Comparison of ENCODE assay signal across 1 cellular context in the genomic region with DNA sequence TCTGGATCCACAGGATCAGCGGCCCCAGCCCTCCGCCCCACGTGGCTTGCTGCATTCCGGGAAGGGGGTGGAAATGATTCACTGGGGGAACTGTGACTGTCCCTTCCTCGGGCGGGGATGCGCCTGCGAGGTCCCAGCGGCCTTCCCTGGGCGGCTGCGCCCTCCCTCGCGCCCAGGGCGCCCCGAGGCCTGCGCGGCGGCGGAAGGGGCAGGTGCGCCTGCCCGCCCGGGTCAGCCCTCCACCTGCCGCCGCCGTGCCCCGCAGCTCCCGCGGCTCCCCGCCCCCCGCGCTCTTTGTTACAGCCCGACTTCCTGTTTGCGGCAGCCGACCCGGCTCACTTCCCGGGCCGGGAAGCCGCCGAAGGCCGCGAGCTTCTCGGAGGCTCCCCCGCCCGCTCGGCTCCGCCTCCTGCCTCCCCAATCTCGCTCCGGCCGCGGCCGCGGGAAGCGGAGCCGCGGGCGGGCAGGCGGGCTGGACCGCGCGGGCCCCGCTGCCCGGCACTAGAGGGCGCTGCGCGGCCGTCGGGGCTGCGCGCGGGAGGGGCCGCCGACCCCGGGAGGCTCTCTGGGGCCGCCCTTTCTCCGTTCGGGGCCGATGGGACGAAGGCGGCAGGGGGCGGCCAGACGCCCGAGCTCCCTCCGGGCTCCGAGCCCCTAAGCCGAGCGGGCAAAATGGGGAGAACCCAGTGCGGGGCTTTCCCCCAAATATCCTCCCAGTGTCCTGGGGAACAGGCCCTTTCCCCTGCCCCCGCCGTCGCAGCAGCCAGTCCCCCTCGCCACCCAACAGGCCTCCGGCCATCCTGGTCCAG.
TF ChIP-seq lines count a peak whose summit lies in the region.

No MANE protein-coding gene starts in this region.

TF ChIP-seq in K562, 482 proteins besides CTCF, POLR2A, EP300 and RAD21 (continued from another document and continues in another):
- TF ChIP-seq, protein P1, sequence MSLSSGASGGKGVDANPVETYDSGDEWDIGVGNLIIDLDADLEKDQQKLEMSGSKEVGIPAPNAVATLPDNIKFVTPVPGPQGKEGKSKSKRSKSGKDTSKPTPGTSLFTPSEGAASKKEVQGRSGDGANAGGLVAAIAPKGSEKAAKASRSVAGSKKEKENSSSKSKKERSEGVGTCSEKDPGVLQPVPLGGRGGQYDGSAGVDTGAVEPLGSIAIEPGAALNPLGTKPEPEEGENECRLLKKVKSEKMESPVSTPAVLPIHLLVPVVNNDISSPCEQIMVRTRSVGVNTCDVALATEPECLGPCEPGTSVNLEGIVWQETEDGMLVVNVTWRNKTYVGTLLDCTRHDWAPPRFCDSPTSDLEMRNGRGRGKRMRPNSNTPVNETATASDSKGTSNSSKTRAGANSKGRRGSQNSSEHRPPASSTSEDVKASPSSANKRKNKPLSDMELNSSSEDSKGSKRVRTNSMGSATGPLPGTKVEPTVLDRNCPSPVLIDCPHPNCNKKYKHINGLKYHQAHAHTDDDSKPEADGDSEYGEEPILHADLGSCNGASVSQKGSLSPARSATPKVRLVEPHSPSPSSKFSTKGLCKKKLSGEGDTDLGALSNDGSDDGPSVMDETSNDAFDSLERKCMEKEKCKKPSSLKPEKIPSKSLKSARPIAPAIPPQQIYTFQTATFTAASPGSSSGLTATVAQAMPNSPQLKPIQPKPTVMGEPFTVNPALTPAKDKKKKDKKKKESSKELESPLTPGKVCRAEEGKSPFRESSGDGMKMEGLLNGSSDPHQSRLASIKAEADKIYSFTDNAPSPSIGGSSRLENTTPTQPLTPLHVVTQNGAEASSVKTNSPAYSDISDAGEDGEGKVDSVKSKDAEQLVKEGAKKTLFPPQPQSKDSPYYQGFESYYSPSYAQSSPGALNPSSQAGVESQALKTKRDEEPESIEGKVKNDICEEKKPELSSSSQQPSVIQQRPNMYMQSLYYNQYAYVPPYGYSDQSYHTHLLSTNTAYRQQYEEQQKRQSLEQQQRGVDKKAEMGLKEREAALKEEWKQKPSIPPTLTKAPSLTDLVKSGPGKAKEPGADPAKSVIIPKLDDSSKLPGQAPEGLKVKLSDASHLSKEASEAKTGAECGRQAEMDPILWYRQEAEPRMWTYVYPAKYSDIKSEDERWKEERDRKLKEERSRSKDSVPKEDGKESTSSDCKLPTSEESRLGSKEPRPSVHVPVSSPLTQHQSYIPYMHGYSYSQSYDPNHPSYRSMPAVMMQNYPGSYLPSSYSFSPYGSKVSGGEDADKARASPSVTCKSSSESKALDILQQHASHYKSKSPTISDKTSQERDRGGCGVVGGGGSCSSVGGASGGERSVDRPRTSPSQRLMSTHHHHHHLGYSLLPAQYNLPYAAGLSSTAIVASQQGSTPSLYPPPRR (CRISPR knock-in tag; IDR thresholded peaks at IDR 0.05; ENCODE audit: borderline replicate concordance): no peak
- TF ChIP-seq, protein P2, sequence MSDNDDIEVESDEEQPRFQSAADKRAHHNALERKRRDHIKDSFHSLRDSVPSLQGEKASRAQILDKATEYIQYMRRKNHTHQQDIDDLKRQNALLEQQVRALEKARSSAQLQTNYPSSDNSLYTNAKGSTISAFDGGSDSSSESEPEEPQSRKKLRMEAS (CRISPR knock-in tag; IDR thresholded peaks at IDR 0.05): peak; percentile 70
- TF ChIP-seq GATAD2B (IDR thresholded peaks at IDR 0.05; ENCODE audit: borderline replicate concordance): peak; percentile 90
- TF ChIP-seq MECOM (CRISPR knock-in tag; IDR thresholded peaks at IDR 0.05): 0 out of 2 replicates have a peak, but pooled peaks have one; percentile 42
- TF ChIP-seq ZBTB1 (CRISPR knock-in tag; IDR thresholded peaks at IDR 0.05; ENCODE audit: borderline replicate concordance, low read depth): peak; percentile 36; the same call in 1 of the 2 replicates
- TF ChIP-seq HCFC1 (IDR thresholded peaks at IDR 0.05; ENCODE audit: low read depth, low read length): peak; percentile 29; the same call in 1 of the 2 replicates
- no peak for TF ChIP-seq BRD9 (IDR thresholded peaks at IDR 0.05; ENCODE audit: low read depth, partially characterized antibody)
- TF ChIP-seq NFATC3 (IDR thresholded peaks at IDR 0.05): no peak
- no peak for TF ChIP-seq ZKSCAN8 (CRISPR knock-in tag; IDR thresholded peaks at IDR 0.05)
- TF ChIP-seq, protein P3, sequence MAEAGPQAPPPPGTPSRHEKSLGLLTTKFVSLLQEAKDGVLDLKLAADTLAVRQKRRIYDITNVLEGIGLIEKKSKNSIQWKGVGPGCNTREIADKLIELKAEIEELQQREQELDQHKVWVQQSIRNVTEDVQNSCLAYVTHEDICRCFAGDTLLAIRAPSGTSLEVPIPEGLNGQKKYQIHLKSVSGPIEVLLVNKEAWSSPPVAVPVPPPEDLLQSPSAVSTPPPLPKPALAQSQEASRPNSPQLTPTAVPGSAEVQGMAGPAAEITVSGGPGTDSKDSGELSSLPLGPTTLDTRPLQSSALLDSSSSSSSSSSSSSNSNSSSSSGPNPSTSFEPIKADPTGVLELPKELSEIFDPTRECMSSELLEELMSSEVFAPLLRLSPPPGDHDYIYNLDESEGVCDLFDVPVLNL (CRISPR knock-in tag; IDR thresholded peaks at IDR 0.05; ENCODE audit: low read depth): no peak
- TF ChIP-seq, protein P4, sequence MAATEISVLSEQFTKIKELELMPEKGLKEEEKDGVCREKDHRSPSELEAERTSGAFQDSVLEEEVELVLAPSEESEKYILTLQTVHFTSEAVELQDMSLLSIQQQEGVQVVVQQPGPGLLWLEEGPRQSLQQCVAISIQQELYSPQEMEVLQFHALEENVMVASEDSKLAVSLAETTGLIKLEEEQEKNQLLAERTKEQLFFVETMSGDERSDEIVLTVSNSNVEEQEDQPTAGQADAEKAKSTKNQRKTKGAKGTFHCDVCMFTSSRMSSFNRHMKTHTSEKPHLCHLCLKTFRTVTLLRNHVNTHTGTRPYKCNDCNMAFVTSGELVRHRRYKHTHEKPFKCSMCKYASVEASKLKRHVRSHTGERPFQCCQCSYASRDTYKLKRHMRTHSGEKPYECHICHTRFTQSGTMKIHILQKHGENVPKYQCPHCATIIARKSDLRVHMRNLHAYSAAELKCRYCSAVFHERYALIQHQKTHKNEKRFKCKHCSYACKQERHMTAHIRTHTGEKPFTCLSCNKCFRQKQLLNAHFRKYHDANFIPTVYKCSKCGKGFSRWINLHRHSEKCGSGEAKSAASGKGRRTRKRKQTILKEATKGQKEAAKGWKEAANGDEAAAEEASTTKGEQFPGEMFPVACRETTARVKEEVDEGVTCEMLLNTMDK (IDR thresholded peaks at IDR 0.05; ENCODE audit: borderline replicate concordance, insufficient read depth, low read depth, low read length, poor library complexity, severe bottlenecking): peak; percentile 63
- 0 out of 2 replicates have a peak, but pooled peaks have one; percentile 20 for TF ChIP-seq XRCC5 (IDR thresholded peaks at IDR 0.05; ENCODE audit: low read depth, low read length)
- no peak for TF ChIP-seq NCOA4 (IDR thresholded peaks at IDR 0.05; ENCODE audit: partially characterized antibody)
- TF ChIP-seq ZNF75A (CRISPR knock-in tag; IDR thresholded peaks at IDR 0.05): no peak
- TF ChIP-seq ZNF780A (CRISPR knock-in tag; IDR thresholded peaks at IDR 0.05): no peak
- TF ChIP-seq, protein P5, sequence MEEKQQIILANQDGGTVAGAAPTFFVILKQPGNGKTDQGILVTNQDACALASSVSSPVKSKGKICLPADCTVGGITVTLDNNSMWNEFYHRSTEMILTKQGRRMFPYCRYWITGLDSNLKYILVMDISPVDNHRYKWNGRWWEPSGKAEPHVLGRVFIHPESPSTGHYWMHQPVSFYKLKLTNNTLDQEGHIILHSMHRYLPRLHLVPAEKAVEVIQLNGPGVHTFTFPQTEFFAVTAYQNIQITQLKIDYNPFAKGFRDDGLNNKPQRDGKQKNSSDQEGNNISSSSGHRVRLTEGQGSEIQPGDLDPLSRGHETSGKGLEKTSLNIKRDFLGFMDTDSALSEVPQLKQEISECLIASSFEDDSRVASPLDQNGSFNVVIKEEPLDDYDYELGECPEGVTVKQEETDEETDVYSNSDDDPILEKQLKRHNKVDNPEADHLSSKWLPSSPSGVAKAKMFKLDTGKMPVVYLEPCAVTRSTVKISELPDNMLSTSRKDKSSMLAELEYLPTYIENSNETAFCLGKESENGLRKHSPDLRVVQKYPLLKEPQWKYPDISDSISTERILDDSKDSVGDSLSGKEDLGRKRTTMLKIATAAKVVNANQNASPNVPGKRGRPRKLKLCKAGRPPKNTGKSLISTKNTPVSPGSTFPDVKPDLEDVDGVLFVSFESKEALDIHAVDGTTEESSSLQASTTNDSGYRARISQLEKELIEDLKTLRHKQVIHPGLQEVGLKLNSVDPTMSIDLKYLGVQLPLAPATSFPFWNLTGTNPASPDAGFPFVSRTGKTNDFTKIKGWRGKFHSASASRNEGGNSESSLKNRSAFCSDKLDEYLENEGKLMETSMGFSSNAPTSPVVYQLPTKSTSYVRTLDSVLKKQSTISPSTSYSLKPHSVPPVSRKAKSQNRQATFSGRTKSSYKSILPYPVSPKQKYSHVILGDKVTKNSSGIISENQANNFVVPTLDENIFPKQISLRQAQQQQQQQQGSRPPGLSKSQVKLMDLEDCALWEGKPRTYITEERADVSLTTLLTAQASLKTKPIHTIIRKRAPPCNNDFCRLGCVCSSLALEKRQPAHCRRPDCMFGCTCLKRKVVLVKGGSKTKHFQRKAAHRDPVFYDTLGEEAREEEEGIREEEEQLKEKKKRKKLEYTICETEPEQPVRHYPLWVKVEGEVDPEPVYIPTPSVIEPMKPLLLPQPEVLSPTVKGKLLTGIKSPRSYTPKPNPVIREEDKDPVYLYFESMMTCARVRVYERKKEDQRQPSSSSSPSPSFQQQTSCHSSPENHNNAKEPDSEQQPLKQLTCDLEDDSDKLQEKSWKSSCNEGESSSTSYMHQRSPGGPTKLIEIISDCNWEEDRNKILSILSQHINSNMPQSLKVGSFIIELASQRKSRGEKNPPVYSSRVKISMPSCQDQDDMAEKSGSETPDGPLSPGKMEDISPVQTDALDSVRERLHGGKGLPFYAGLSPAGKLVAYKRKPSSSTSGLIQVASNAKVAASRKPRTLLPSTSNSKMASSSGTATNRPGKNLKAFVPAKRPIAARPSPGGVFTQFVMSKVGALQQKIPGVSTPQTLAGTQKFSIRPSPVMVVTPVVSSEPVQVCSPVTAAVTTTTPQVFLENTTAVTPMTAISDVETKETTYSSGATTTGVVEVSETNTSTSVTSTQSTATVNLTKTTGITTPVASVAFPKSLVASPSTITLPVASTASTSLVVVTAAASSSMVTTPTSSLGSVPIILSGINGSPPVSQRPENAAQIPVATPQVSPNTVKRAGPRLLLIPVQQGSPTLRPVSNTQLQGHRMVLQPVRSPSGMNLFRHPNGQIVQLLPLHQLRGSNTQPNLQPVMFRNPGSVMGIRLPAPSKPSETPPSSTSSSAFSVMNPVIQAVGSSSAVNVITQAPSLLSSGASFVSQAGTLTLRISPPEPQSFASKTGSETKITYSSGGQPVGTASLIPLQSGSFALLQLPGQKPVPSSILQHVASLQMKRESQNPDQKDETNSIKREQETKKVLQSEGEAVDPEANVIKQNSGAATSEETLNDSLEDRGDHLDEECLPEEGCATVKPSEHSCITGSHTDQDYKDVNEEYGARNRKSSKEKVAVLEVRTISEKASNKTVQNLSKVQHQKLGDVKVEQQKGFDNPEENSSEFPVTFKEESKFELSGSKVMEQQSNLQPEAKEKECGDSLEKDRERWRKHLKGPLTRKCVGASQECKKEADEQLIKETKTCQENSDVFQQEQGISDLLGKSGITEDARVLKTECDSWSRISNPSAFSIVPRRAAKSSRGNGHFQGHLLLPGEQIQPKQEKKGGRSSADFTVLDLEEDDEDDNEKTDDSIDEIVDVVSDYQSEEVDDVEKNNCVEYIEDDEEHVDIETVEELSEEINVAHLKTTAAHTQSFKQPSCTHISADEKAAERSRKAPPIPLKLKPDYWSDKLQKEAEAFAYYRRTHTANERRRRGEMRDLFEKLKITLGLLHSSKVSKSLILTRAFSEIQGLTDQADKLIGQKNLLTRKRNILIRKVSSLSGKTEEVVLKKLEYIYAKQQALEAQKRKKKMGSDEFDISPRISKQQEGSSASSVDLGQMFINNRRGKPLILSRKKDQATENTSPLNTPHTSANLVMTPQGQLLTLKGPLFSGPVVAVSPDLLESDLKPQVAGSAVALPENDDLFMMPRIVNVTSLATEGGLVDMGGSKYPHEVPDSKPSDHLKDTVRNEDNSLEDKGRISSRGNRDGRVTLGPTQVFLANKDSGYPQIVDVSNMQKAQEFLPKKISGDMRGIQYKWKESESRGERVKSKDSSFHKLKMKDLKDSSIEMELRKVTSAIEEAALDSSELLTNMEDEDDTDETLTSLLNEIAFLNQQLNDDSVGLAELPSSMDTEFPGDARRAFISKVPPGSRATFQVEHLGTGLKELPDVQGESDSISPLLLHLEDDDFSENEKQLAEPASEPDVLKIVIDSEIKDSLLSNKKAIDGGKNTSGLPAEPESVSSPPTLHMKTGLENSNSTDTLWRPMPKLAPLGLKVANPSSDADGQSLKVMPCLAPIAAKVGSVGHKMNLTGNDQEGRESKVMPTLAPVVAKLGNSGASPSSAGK (IDR thresholded peaks at IDR 0.05): peak; percentile 8; the same call in 1 of the 2 replicates
- peak; percentile 90 for TF ChIP-seq CXXC5 (CRISPR knock-in tag; IDR thresholded peaks at IDR 0.05)
- TF ChIP-seq ZNF232 (CRISPR knock-in tag; IDR thresholded peaks at IDR 0.05): no peak
- TF ChIP-seq ETV5 (CRISPR knock-in tag; IDR thresholded peaks at IDR 0.05; ENCODE audit: low read depth): no peak
- TF ChIP-seq FOSL1 (tag; conservative IDR thresholded peaks at IDR 0.05): peak; percentile 80
- TF ChIP-seq PRMT5 (CRISPR knock-in tag; IDR thresholded peaks at IDR 0.05): no peak
- peak in 1 of 2 experiments; percentile 81; a peak in 3 of 4 replicates for TF ChIP-seq NONO (IDR thresholded peaks at IDR 0.05; ENCODE audit: low read depth in 2 of 2, low read length in 1 of 2)
- no peak for TF ChIP-seq MXI1 (IDR thresholded peaks at IDR 0.05; ENCODE audit: low read depth, low read length)
- TF ChIP-seq, protein P6, sequence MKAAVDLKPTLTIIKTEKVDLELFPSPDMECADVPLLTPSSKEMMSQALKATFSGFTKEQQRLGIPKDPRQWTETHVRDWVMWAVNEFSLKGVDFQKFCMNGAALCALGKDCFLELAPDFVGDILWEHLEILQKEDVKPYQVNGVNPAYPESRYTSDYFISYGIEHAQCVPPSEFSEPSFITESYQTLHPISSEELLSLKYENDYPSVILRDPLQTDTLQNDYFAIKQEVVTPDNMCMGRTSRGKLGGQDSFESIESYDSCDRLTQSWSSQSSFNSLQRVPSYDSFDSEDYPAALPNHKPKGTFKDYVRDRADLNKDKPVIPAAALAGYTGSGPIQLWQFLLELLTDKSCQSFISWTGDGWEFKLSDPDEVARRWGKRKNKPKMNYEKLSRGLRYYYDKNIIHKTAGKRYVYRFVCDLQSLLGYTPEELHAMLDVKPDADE (conservative IDR thresholded peaks at IDR 0.05; ENCODE audit: control insufficient read depth, low read depth, low read length): 0 out of 2 replicates have a peak, but pooled peaks have one; percentile 22
- TF ChIP-seq ZNF239 (CRISPR knock-in tag; IDR thresholded peaks at IDR 0.05): no peak
- peak; percentile 84 for TF ChIP-seq RBFOX2 (IDR thresholded peaks at IDR 0.05; ENCODE audit: low read depth, low read length)
- TF ChIP-seq, protein P7, sequence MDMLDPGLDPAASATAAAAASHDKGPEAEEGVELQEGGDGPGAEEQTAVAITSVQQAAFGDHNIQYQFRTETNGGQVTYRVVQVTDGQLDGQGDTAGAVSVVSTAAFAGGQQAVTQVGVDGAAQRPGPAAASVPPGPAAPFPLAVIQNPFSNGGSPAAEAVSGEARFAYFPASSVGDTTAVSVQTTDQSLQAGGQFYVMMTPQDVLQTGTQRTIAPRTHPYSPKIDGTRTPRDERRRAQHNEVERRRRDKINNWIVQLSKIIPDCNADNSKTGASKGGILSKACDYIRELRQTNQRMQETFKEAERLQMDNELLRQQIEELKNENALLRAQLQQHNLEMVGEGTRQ (CRISPR knock-in tag; IDR thresholded peaks at IDR 0.05): peak; percentile 62; the same call in 1 of the 2 replicates
- TF ChIP-seq PML (IDR thresholded peaks at IDR 0.05; ENCODE audit: low read length): no peak
- no peak for TF ChIP-seq ZNF124 (CRISPR knock-in tag; IDR thresholded peaks at IDR 0.05)
